Comparison of ENCODE assay signal across 8 cellular contexts in genomic region chr20:5949943-5950270, GRCh38. TPM values are rescaled to one million over a fixed set of nuclear protein-coding genes. Genes with fewer than 3 reads are reported as not detected.
DNase-seq lines count a peak whose midpoint lies in the region; ATAC-seq, FAIRE-seq and TF ChIP-seq lines count a peak whose summit lies in the region.

No MANE protein-coding gene starts in this region.

- H3K27me3 ChIP-seq in A673 (replicated peaks; ENCODE audit: insufficient read depth, low read depth, low read length, poor library complexity) (no peaks in the 10 kb centered on the region), GM12878 (replicated peaks in 1 of 2; ENCODE audit: control insufficient read depth in 2 of 2, insufficient read depth in 2 of 2, low read length in 1 of 2) (no peaks in the 10 kb centered on the region)

- POLR2A ChIA-PET in A673 (lab: Charles Lee; ENCODE audit: low non-redundant PET), result no interaction called here
- POLR2A ChIA-PET in GM12878 (lab: Charles Lee), result no interaction called here

- 1% methylated on average over 10 of the region's 11 CpGs for WGBS in GM12878 (ENCODE audit: insufficient coverage, insufficient replicate concordance, low lambda C conversion rate, missing lambda C conversion rate)

- intact Hi-C loops in A673 (cut with micrococcal nuclease; ENCODE audit: unreplicated experiment) (no loop called here), GM12878 (cut with micrococcal nuclease; ENCODE audit: unreplicated experiment) (no loop called here), mucosa of descending colon (cut with DNase I, micrococcal nuclease) (no loop called here)

- DNase-seq in A673 (ENCODE audit: low spot score), result no peak
- DNase-seq in GM12878 (ENCODE audit: low read depth, low spot score), result no peak
- DNase-seq in mucosa of descending colon, result no peak
- no peak for DNase-seq in KBM-7
- no peak for DNase-seq in OCI-M1 (lab: John Stamatoyannopoulos, UW)

- H3K4me2 ChIP-seq in GM12878 (ENCODE audit: control insufficient read depth, insufficient read depth), result peak overlapping the region; percentile 88

- peaks cover 42% of the 10 kb centered on the region for H3K79me2 ChIP-seq in GM12878 (ENCODE audit: control insufficient read depth, insufficient read depth, low read length)

- SMC1A ChIA-PET in GM12878 (lab: Charles Lee; ENCODE audit: uncharacterized antibody, unreplicated experiment), result no interaction called here

- TF ChIP-seq EP300 in GM12878 (IDR thresholded peaks at IDR 0.05; ENCODE audit: borderline replicate concordance in 1 of 2, control insufficient read depth in 1 of 2, low read depth in 2 of 2, low read length in 2 of 2), result no peak

- ATAC-seq in HG02870 (IDR thresholded peaks at IDR 0.05; ENCODE audit: unreplicated experiment) (peak; percentile 2), GM12878 (no peak), mucosa of descending colon (no peak), HG03520 (IDR thresholded peaks at IDR 0.05; ENCODE audit: unreplicated experiment) (no peak), GM21825 (IDR thresholded peaks at IDR 0.05; ENCODE audit: unreplicated experiment) (no peak)

- TF ChIP-seq CTCF in A673 (conservative IDR thresholded peaks at IDR 0.05; ENCODE audit: low read depth, low read length) (no peak), GM12878 (IDR thresholded peaks at IDR 0.05 in 2 of 3, conservative IDR thresholded peaks at IDR 0.05 in 1 of 3; ENCODE audit: control insufficient read depth in 2 of 3, extremely low read depth in 1 of 3, insufficient read depth in 1 of 3, low read depth in 3 of 3, low read length in 3 of 3) (no peak), mucosa of descending colon (IDR thresholded peaks at IDR 0.05) (no peak)

- peaks cover 46% of the 10 kb centered on the region for H3K36me3 ChIP-seq in A673 (ENCODE audit: insufficient read depth, low read length, poor library complexity, severe bottlenecking)
- peaks cover 4 to 26% of the 10 kb centered on the region in 2 experiments for H3K36me3 ChIP-seq in GM12878 (ENCODE audit: control insufficient read depth in 2 of 2, insufficient read depth in 2 of 2, low read length in 1 of 2)
- no peaks in the 10 kb centered on the region for H3K36me3 ChIP-seq in mucosa of descending colon (ENCODE audit: low read depth)

- CTCF ChIA-PET in A673 (lab: Charles Lee), result no interaction called here
- CTCF ChIA-PET in GM12878 (lab: Yijun Ruan, JAX), result no interaction called here

- peak overlapping the region; percentile 93 for H2AFZ ChIP-seq in GM12878 (ENCODE audit: control insufficient read depth, low read depth, low read length)

- peak overlapping the region; percentile 90 for H3K9ac ChIP-seq in GM12878 (ENCODE audit: control insufficient read depth, insufficient read depth, low read length)

- H4K20me1 ChIP-seq in GM12878 (ENCODE audit: control insufficient read depth, insufficient read depth), result no peaks in the 10 kb centered on the region

- BruUV-seq in A673 (replicated peaks; lab: Mats Ljungman, UMichigan) (no TSS peak), GM12878 (replicated peaks; lab: Mats Ljungman, UMichigan) (TSS peak; percentile 73)

- RAD21 ChIA-PET in GM12878 (lab: Charles Lee; ENCODE audit: unreplicated experiment), result no interaction called here

- H3K4me3 ChIP-seq in A673 (ENCODE audit: low read depth, low read length, poor library complexity, severe bottlenecking) (peak overlapping the region; percentile 74), GM12878 (peak overlapping the region; percentile 85), mucosa of descending colon (peak overlapping the region; percentile 41)

- H3K9me3 ChIP-seq in A673 (ENCODE audit: low read depth, low read length, poor library complexity, severe bottlenecking) (no peaks in the 10 kb centered on the region), GM12878 (replicated peaks; ENCODE audit: control insufficient read depth, insufficient read depth, low read length) (no peaks in the 10 kb centered on the region), mucosa of descending colon (no peaks in the 10 kb centered on the region)

- no peak for FAIRE-seq in GM12878 (lab: Jason Lieb, UNC)

- TF ChIP-seq POLR2A in GM12878 (IDR thresholded peaks at IDR 0.05; ENCODE audit: low read depth, low read length), result no peak

- in situ Hi-C loops in GM12878 (cut with MboI) (no loop called here), KBM-7 (cut with MboI; ENCODE audit: low pct_unique_long_range_greater_than_20kb, low sequenced_read_pairs) (loop anchor here (25.0 kb wide), 1 partner anchor 413 kb away; no protein-coding TSS in a partner anchor)

- peak overlapping the region; percentile 85 for H3K27ac ChIP-seq in A673 (ENCODE audit: low read depth, low read length, poor library complexity, severe bottlenecking)
- H3K27ac ChIP-seq in GM12878 (ENCODE audit: control insufficient read depth, insufficient read depth), result peak overlapping the region; percentile 86

- peaks cover 15% of the 10 kb centered on the region for H3K4me1 ChIP-seq in A673 (ENCODE audit: insufficient read depth, low read length, poor library complexity, severe bottlenecking)
- H3K4me1 ChIP-seq in GM12878 (ENCODE audit: control insufficient read depth, insufficient read depth, low read length), result no peaks in the 10 kb centered on the region
- H3K4me1 ChIP-seq in mucosa of descending colon (ENCODE audit: low read depth), result peaks cover 12% of the 10 kb centered on the region

- TF ChIP-seq RAD21 in GM12878 (IDR thresholded peaks at IDR 0.05; ENCODE audit: insufficient read depth, low read depth, low read length), result no peak

RNA-seq across cellular contexts. Expression of gene TRMT6, which starts 0.4 kb away (rescaled TPM):
- total RNA-seq in A673 (2021), result 38.6 and 41.6 TPM in 2 replicates
- total RNA-seq in GM12878 (2013; cell fraction: nucleolus; rRNA removed), result 6.9 and 8.1 TPM in 2 replicates
- 22.4 and 23.8 TPM in 2 replicates for total RNA-seq in GM12878 (2014; rRNA removed)
- 24.3 and 25.9 TPM in 2 replicates for total RNA-seq in GM12878 (2014; rRNA removed; fragmentation: Illumina TruSeq; extraction: Trizol)
- total RNA-seq in GM12878 (2021), result 22.2 and 22.3 TPM in 2 replicates
- polyA plus RNA-seq in GM12878 (2011; ENCODE audit: low read depth), result 11.5 TPM
- 18.8 and 24.6 TPM in 2 replicates for polyA plus RNA-seq in GM12878 (2011; rRNA removed)
- polyA plus RNA-seq in GM12878 (2011; cell fraction: cytosol; rRNA removed), result 7.4 and 9.7 TPM in 2 replicates
- 11.3 and 13.6 TPM in 2 replicates for polyA plus RNA-seq in GM12878 (2011; cell fraction: nucleus; rRNA removed)
- 11.3 and 16.0 TPM in 2 replicates for polyA plus RNA-seq in GM12878 (2012)
- 35.5 and 38.6 TPM in 2 replicates for polyA plus RNA-seq in GM12878 (2014; fragmentation: Illumina TruSeq; extraction: Trizol)
- polyA plus RNA-seq in GM12878 (2014; fragmentation: Nextera tagmentation; extraction: Ambion mirVana), result 10 to 100 TPM; 18.2 to 21.1 TPM
- 19.6 and 24.1 TPM in 2 replicates for polyA plus RNA-seq in GM12878 (2014; rRNA removed)
- 10 to 100 TPM; 22.8 to 25.3 TPM for polyA plus RNA-seq in GM12878 (2016; fragmentation: Nextera tagmentation; extraction: Ambion mirVana)
- polyA minus RNA-seq in GM12878 (2011; rRNA and poly(A)+ RNA removed), result 6.2 and 10.8 TPM in 2 replicates
- polyA minus RNA-seq in GM12878 (2011; cell fraction: cytosol; rRNA and poly(A)+ RNA removed), result 5.1 TPM in 2 replicates
- polyA minus RNA-seq in GM12878 (2011; cell fraction: nucleus; rRNA and poly(A)+ RNA removed), result 4.2 and 6.4 TPM in 2 replicates
- total RNA-seq in mucosa of descending colon, result 10 to 100 TPM in 1 of 3 donors, 1 to 10 TPM in 2; 8.3 to 10.5 (median 9.2) TPM

RNA-seq across cellular contexts. Expression of gene MCM8, which starts 0.5 kb away (rescaled TPM):
- total RNA-seq in A673 (2021), result 49.7 and 56.4 TPM in 2 replicates
- 30.0 and 30.7 TPM in 2 replicates for total RNA-seq in GM12878 (2013; cell fraction: nucleolus; rRNA removed)
- 17.2 and 21.6 TPM in 2 replicates for total RNA-seq in GM12878 (2014; rRNA removed)
- total RNA-seq in GM12878 (2014; rRNA removed; fragmentation: Illumina TruSeq; extraction: Trizol), result 26.6 and 28.2 TPM in 2 replicates
- 14.2 and 16.8 TPM in 2 replicates for total RNA-seq in GM12878 (2021)
- 6.5 TPM for polyA plus RNA-seq in GM12878 (2011; ENCODE audit: low read depth)
- 22.3 and 32.2 TPM in 2 replicates for polyA plus RNA-seq in GM12878 (2011; rRNA removed)
- polyA plus RNA-seq in GM12878 (2011; cell fraction: cytosol; rRNA removed), result 9.2 and 9.6 TPM in 2 replicates
- 14.3 and 17.4 TPM in 2 replicates for polyA plus RNA-seq in GM12878 (2011; cell fraction: nucleus; rRNA removed)
- polyA plus RNA-seq in GM12878 (2012), result 6.9 and 10.5 TPM in 2 replicates
- 22.1 and 27.5 TPM in 2 replicates for polyA plus RNA-seq in GM12878 (2014; fragmentation: Illumina TruSeq; extraction: Trizol)
- 1 to 10 TPM; 3.2 to 5.5 TPM for polyA plus RNA-seq in GM12878 (2014; fragmentation: Nextera tagmentation; extraction: Ambion mirVana)
- 13.8 and 15.3 TPM in 2 replicates for polyA plus RNA-seq in GM12878 (2014; rRNA removed)
- 1 to 10 TPM; 4.9 to 5.0 TPM for polyA plus RNA-seq in GM12878 (2016; fragmentation: Nextera tagmentation; extraction: Ambion mirVana)
- polyA minus RNA-seq in GM12878 (2011; rRNA and poly(A)+ RNA removed), result 14.4 and 18.4 TPM in 2 replicates
- 8.2 and 9.9 TPM in 2 replicates for polyA minus RNA-seq in GM12878 (2011; cell fraction: cytosol; rRNA and poly(A)+ RNA removed)
- polyA minus RNA-seq in GM12878 (2011; cell fraction: nucleus; rRNA and poly(A)+ RNA removed), result 5.4 and 9.6 TPM in 2 replicates
- 1 to 10 TPM; 4.9 to 9.8 (median 7.8) TPM for total RNA-seq in mucosa of descending colon

RNA-seq across cellular contexts. Expression of gene CHGB, which starts 38.6 kb away (rescaled TPM):
- total RNA-seq in A673 (2021), result 0.45 and 0.55 TPM in 2 replicates
- total RNA-seq in GM12878 (2013; cell fraction: nucleolus; rRNA removed), result not detected in 2 replicates
- not detected in 2 replicates for total RNA-seq in GM12878 (2014; rRNA removed)
- not detected in 2 replicates for total RNA-seq in GM12878 (2014; rRNA removed; fragmentation: Illumina TruSeq; extraction: Trizol)
- 0.23 TPM in 1 of 2 replicates, not detected in the other for total RNA-seq in GM12878 (2021)
- polyA plus RNA-seq in GM12878 (2011; ENCODE audit: low read depth), result not detected
- polyA plus RNA-seq in GM12878 (2011; rRNA removed), result 0.10 TPM in 1 of 2 replicates, not detected in the other
- polyA plus RNA-seq in GM12878 (2011; cell fraction: cytosol; rRNA removed), result not detected in 2 replicates
- polyA plus RNA-seq in GM12878 (2011; cell fraction: nucleus; rRNA removed), result not detected in 2 replicates
- polyA plus RNA-seq in GM12878 (2012), result not detected in 2 replicates
- polyA plus RNA-seq in GM12878 (2014; fragmentation: Illumina TruSeq; extraction: Trizol), result 0.06 TPM in 1 of 2 replicates, not detected in the other
- not detected for polyA plus RNA-seq in GM12878 (2014; fragmentation: Nextera tagmentation; extraction: Ambion mirVana)
- polyA plus RNA-seq in GM12878 (2014; rRNA removed), result not detected in 2 replicates
- polyA plus RNA-seq in GM12878 (2016; fragmentation: Nextera tagmentation; extraction: Ambion mirVana), result under 1 TPM in 1 of 2 experiments, not detected in 1; 0.16 TPM
- not detected in 2 replicates for polyA minus RNA-seq in GM12878 (2011; rRNA and poly(A)+ RNA removed)
- not detected in 2 replicates for polyA minus RNA-seq in GM12878 (2011; cell fraction: cytosol; rRNA and poly(A)+ RNA removed)
- polyA minus RNA-seq in GM12878 (2011; cell fraction: nucleus; rRNA and poly(A)+ RNA removed), result not detected in 2 replicates
- total RNA-seq in mucosa of descending colon, result 1 to 10 TPM; 3.0 to 5.6 (median 3.7) TPM

RNA-seq across cellular contexts. Expression of gene CRLS1, which starts 56.0 kb away (rescaled TPM):
- total RNA-seq in A673 (2021), result 43.4 and 51.5 TPM in 2 replicates
- total RNA-seq in GM12878 (2013; cell fraction: nucleolus; rRNA removed), result 68.8 and 70.0 TPM in 2 replicates
- total RNA-seq in GM12878 (2014; rRNA removed), result 49.4 and 59.5 TPM in 2 replicates
- 40.0 and 41.9 TPM in 2 replicates for total RNA-seq in GM12878 (2014; rRNA removed; fragmentation: Illumina TruSeq; extraction: Trizol)
- 34.1 and 38.4 TPM in 2 replicates for total RNA-seq in GM12878 (2021)
- 46.1 TPM for polyA plus RNA-seq in GM12878 (2011; ENCODE audit: low read depth)
- polyA plus RNA-seq in GM12878 (2011; rRNA removed), result 141 and 157 TPM in 2 replicates
- polyA plus RNA-seq in GM12878 (2011; cell fraction: cytosol; rRNA removed), result 63.6 and 64.7 TPM in 2 replicates
- 34.7 and 42.5 TPM in 2 replicates for polyA plus RNA-seq in GM12878 (2011; cell fraction: nucleus; rRNA removed)
- 35.3 and 42.8 TPM in 2 replicates for polyA plus RNA-seq in GM12878 (2012)
- polyA plus RNA-seq in GM12878 (2014; fragmentation: Illumina TruSeq; extraction: Trizol), result 37.8 and 44.1 TPM in 2 replicates
- polyA plus RNA-seq in GM12878 (2014; fragmentation: Nextera tagmentation; extraction: Ambion mirVana), result 10 to 100 TPM; 11.3 to 25.2 TPM
- 41.6 and 45.0 TPM in 2 replicates for polyA plus RNA-seq in GM12878 (2014; rRNA removed)
- polyA plus RNA-seq in GM12878 (2016; fragmentation: Nextera tagmentation; extraction: Ambion mirVana), result 10 to 100 TPM; 57.4 to 67.5 TPM
- 63.1 and 83.2 TPM in 2 replicates for polyA minus RNA-seq in GM12878 (2011; rRNA and poly(A)+ RNA removed)
- polyA minus RNA-seq in GM12878 (2011; cell fraction: cytosol; rRNA and poly(A)+ RNA removed), result 11.5 and 12.8 TPM in 2 replicates
- 9.2 and 10.3 TPM in 2 replicates for polyA minus RNA-seq in GM12878 (2011; cell fraction: nucleus; rRNA and poly(A)+ RNA removed)
- total RNA-seq in mucosa of descending colon, result 10 to 100 TPM; 36.7 to 56.2 (median 41.8) TPM
